Comparison of ENCODE assay signal across 14 cellular contexts in genomic region chr20:58656825-58657224, GRCh38. TPM values are rescaled to one million over a fixed set of nuclear protein-coding genes. Genes with fewer than 3 reads are reported as not detected.
DNase-seq lines count a peak whose midpoint lies in the region; ATAC-seq and TF ChIP-seq lines count a peak whose summit lies in the region.
"Had no signal": no experiment of that assay in that cellular context is flagged by ENCODE, and none has a peak within 500 bp of the region (broad histone marks: within the 10 kb centered on the region; RNA-seq: fewer than 3 reads in every experiment).

No MANE protein-coding gene starts in this region.

- POLR2A ChIA-PET in OCI-LY7 (lab: Charles Lee) = interaction anchor here (0.7 to 1.2 kb wide), 4 partner anchors 8 to 273 kb away, joined by 3 to 4 read pairs (median 3); no protein-coding TSS in a partner anchor

- peaks cover 10% of the 10 kb centered on the region for H3K36me3 Mint-ChIP-seq in activated T-cell treated with anti-CD3 and anti-CD28 coated beads, Interleukin-2, amount 50 U/mL, for 4 hours (ENCODE audit: insufficient read depth)
- peaks cover 45% of the 10 kb centered on the region for H3K36me3 Mint-ChIP-seq in effector memory CD8-positive, alpha-beta T cell (ENCODE audit: insufficient read depth)

- no peaks in the 10 kb centered on the region for H3K9me2 ChIP-seq in OCI-LY7 (ENCODE audit: insufficient read depth, low read length)

- WGBS in ovary, 3 donors = 57 to 61% (median 59%) methylated on average over 2 of the region's 2 CpGs

- peaks cover 29% of the 10 kb centered on the region for H3K36me3 ChIP-seq in OCI-LY7 (ENCODE audit: insufficient read depth, low read length)
- peaks cover 10% of the 10 kb centered on the region for H3K36me3 ChIP-seq in skeletal muscle satellite cell (ENCODE audit: insufficient read depth, low read length)
- H3K36me3 ChIP-seq in ovary = no peaks in the 10 kb centered on the region
- H3K36me3 ChIP-seq: uterus had no signal

- H3K27me3 Mint-ChIP-seq in activated T-cell treated with anti-CD3 and anti-CD28 coated beads, Interleukin-2, amount 50 U/mL, for 4 hours (ENCODE audit: low read depth) = no peaks in the 10 kb centered on the region
- no peaks in the 10 kb centered on the region for H3K27me3 Mint-ChIP-seq in effector memory CD8-positive, alpha-beta T cell
- H3K27me3 Mint-ChIP-seq: activated B cell treated with CpG ODN at 0.5 μM for 24 hours, naive B cell had no signal

- H3K4me3 Mint-ChIP-seq in activated T-cell treated with anti-CD3 and anti-CD28 coated beads, Interleukin-2, amount 50 U/mL, for 4 hours = peak overlapping the region; percentile 55
- H3K4me3 Mint-ChIP-seq in effector memory CD8-positive, alpha-beta T cell = peak overlapping the region; percentile 23 to 49
- H3K4me3 Mint-ChIP-seq: activated B cell treated with CpG ODN at 0.5 μM for 24 hours had no signal

- TF ChIP-seq POLR2A in ovary (IDR thresholded peaks at IDR 0.05) = no peak

- peaks cover 98% of the 10 kb centered on the region for H3K79me2 ChIP-seq in OCI-LY7 (ENCODE audit: insufficient read depth, low read depth, low read length)

- H3K27ac ChIP-seq in OCI-LY7 (ENCODE audit: low read depth, low read length, poor library complexity, severe bottlenecking) = no peak overlapping the region
- no peak overlapping the region for H3K27ac ChIP-seq in ovary
- H3K27ac ChIP-seq: coronary artery, foreskin keratinocyte, uterus had no signal

- no peak overlapping the region for H3K9ac ChIP-seq in skeletal muscle satellite cell (ENCODE audit: low read depth, low read length)

- in situ Hi-C loops in G401 (cut with HindIII; ENCODE audit: low sequenced_read_pairs) = no loop called here

- BruUV-seq in OCI-LY7 (replicated peaks; lab: Mats Ljungman, UMichigan) = no TSS peak

- no peak for TF ChIP-seq EP300 in ovary (IDR thresholded peaks at IDR 0.05)

- H3K4me2 ChIP-seq in OCI-LY7 (ENCODE audit: low read length) = peak overlapping the region; percentile 97; the same call in 1 of the 2 replicates
- peak overlapping the region; percentile 62 for H3K4me2 ChIP-seq in skeletal muscle satellite cell (ENCODE audit: low read length)

- H3K9me3 ChIP-seq in OCI-LY7 (ENCODE audit: low read length) (no peaks in the 10 kb centered on the region), skeletal muscle satellite cell (replicated peaks; ENCODE audit: low read length) (no peaks in the 10 kb centered on the region), ovary (no peaks in the 10 kb centered on the region)
- H3K9me3 ChIP-seq: uterus had no signal

- peaks cover 79% of the 10 kb centered on the region for H4K20me1 ChIP-seq in OCI-LY7 (ENCODE audit: insufficient read depth, low read length)

- H3K9me3 Mint-ChIP-seq in activated T-cell treated with anti-CD3 and anti-CD28 coated beads, Interleukin-2, amount 50 U/mL, for 4 hours = no peaks in the 10 kb centered on the region
- H3K9me3 Mint-ChIP-seq in effector memory CD8-positive, alpha-beta T cell = no peaks in the 10 kb centered on the region
- H3K9me3 Mint-ChIP-seq: activated B cell treated with CpG ODN at 0.5 μM for 24 hours, naive B cell had no signal

- H3K4me3 ChIP-seq in OCI-LY7 (ENCODE audit: low read depth, low read length, poor library complexity, severe bottlenecking) = no peak overlapping the region
- no peak overlapping the region for H3K4me3 ChIP-seq in skeletal muscle satellite cell (ENCODE audit: low read length)
- H3K4me3 ChIP-seq in ovary = no peak overlapping the region
- H3K4me3 ChIP-seq: coronary artery, uterus had no signal

- intact Hi-C loops in OCI-LY7 (cut with micrococcal nuclease; ENCODE audit: unreplicated experiment) = loop anchor here (10.0 kb wide), 1 partner anchor 388 kb away; the partner anchor contains the start of gene PRELID3B
- intact Hi-C loops in ovary (cut with DNase I) = no loop called here

- CTCF ChIA-PET in OCI-LY7 (lab: Charles Lee; ENCODE audit: unreplicated experiment) = no interaction called here

- H3K27me3 ChIP-seq in skeletal muscle satellite cell (ENCODE audit: control insufficient read depth, insufficient read depth, low read length) = no peaks in the 10 kb centered on the region
- no peaks in the 10 kb centered on the region for H3K27me3 ChIP-seq in ovary
- H3K27me3 ChIP-seq: foreskin keratinocyte, uterus had no signal

- DNase-seq in activated T-cell treated with anti-CD3 and anti-CD28 coated beads, Interleukin-2, amount 50 U/mL, for 4 hours = no peak
- DNase-seq in activated T-cell treated with anti-CD3 and anti-CD28 coated beads, Interleukin-2, amount 50 U/mL, for 1 hour = no peak
- DNase-seq in OCI-LY7 (ENCODE audit: low spot score) (no peak), G401 (ENCODE audit: low spot score) (no peak), ovary (no peak), NCI-H1092 treated with DMSO at 0.1 percent for 48 hours (lab: John Stamatoyannopoulos, UW) (no peak)
- no peak for DNase-seq in effector memory CD8-positive, alpha-beta T cell
- DNase-seq: activated B cell treated with CpG ODN at 0.5 μM for 24 hours, DMS153, foreskin keratinocyte, naive B cell, uterus had no signal

- peak overlapping the region; percentile 72 to 83 for H3K27ac Mint-ChIP-seq in effector memory CD8-positive, alpha-beta T cell
- H3K27ac Mint-ChIP-seq: activated B cell treated with CpG ODN at 0.5 μM for 24 hours had no signal

- no peak for ATAC-seq in activated T-cell treated with anti-CD3 and anti-CD28 coated beads, Interleukin-2, amount 50 U/mL, for 4 hours
- ATAC-seq in effector memory CD8-positive, alpha-beta T cell (replicated peaks) = no peak
- ATAC-seq: foreskin keratinocyte had no signal

- no peak for TF ChIP-seq CTCF in OCI-LY7 (conservative IDR thresholded peaks at IDR 0.05; ENCODE audit: low read length)
- no peak for TF ChIP-seq CTCF in ovary (IDR thresholded peaks at IDR 0.05)

- H2AFZ ChIP-seq in OCI-LY7 (ENCODE audit: low read length) = no peak overlapping the region

- H3K4me1 ChIP-seq in OCI-LY7 (ENCODE audit: insufficient read depth, low read length, poor library complexity, severe bottlenecking) = peaks cover 72% of the 10 kb centered on the region
- peaks cover 48% of the 10 kb centered on the region for H3K4me1 ChIP-seq in skeletal muscle satellite cell (ENCODE audit: control insufficient read depth, insufficient read depth, low read length)
- H3K4me1 ChIP-seq in ovary (ENCODE audit: insufficient read depth) = peaks cover 4% of the 10 kb centered on the region

- H3K4me1 Mint-ChIP-seq in activated T-cell treated with anti-CD3 and anti-CD28 coated beads, Interleukin-2, amount 50 U/mL, for 4 hours (ENCODE audit: low read depth) = peaks cover 69% of the 10 kb centered on the region
- peaks cover 48 to 65% of the 10 kb centered on the region in 2 donors for H3K4me1 Mint-ChIP-seq in effector memory CD8-positive, alpha-beta T cell (ENCODE audit: low read depth in 2 of 2)

RNA-seq across cellular contexts. Expression of gene STX16, which starts 5.7 kb away (rescaled TPM):
- 10 to 100 TPM; 52.2 to 67.6 (median 55.4) TPM for total RNA-seq in activated T-cell treated with anti-CD3 and anti-CD28 coated beads, Interleukin-2, amount 50 U/mL, for 4 hours
- total RNA-seq in OCI-LY7 (2014; rRNA removed; shearing (Covaris generic)) = 48.2 and 50.5 TPM in 2 replicates
- 84.2 and 89.5 TPM in 2 replicates for total RNA-seq in OCI-LY7 (2022)
- total RNA-seq in skeletal muscle satellite cell (2012; rRNA removed) = 16.5 and 18.6 TPM in 2 replicates
- 25.5 and 32.3 TPM in 2 replicates for total RNA-seq in G401 (2014; rRNA removed; shearing (Covaris generic))
- 10 to 100 TPM; 31.9 to 55.8 (median 46.5) TPM for total RNA-seq in ovary
- 10 to 100 TPM; 42.5 to 55.3 TPM for polyA plus RNA-seq in ovary

RNA-seq across cellular contexts. Expression of gene NPEPL1, which starts 35.8 kb away (rescaled TPM):
- 10 to 100 TPM; 11.5 to 17.2 (median 16.4) TPM for total RNA-seq in activated T-cell treated with anti-CD3 and anti-CD28 coated beads, Interleukin-2, amount 50 U/mL, for 4 hours
- total RNA-seq in OCI-LY7 (2014; rRNA removed; shearing (Covaris generic)) = 3.4 and 4.7 TPM in 2 replicates
- total RNA-seq in OCI-LY7 (2022) = 9.6 and 11.5 TPM in 2 replicates
- total RNA-seq in skeletal muscle satellite cell (2012; rRNA removed) = 27.1 and 27.5 TPM in 2 replicates
- total RNA-seq in G401 (2014; rRNA removed; shearing (Covaris generic)) = 1.3 and 5.4 TPM in 2 replicates
- 10 to 100 TPM; 17.8 to 41.0 (median 33.9) TPM for total RNA-seq in ovary
- 10 to 100 TPM in 1 of 2 donors, 1 to 10 TPM in 1; 6.2 to 38.5 TPM for polyA plus RNA-seq in ovary
